Comparison of ENCODE assay signal across 17 cellular contexts in the genomic region with DNA sequence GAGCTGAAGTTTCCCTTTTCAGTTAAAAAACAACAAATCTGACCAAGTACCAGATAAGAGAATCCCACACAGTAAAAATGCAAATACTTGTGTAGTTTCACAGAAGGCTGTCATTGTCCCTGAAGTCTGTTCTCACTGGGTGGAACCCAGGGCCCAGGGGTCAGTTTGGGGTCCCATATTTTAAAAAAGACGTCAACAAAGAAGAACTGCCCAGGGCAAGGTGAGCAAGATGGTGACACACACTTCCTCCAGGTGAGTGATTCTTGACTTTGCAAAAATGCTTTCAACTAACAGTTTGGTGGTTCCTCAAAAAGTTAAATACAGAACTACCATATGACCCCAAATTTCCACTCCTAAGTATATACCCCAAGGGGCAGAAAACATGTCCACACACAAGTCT. TPM values are rescaled to one million over a fixed set of nuclear protein-coding genes. Genes with fewer than 3 reads are reported as not detected.
DNase-seq lines count a peak whose midpoint lies in the region; ATAC-seq, FAIRE-seq and TF ChIP-seq lines count a peak whose summit lies in the region.
"Had no signal": no experiment of that assay in that cellular context is flagged by ENCODE, and none has a peak within 500 bp of the region (broad histone marks: within the 10 kb centered on the region; RNA-seq: fewer than 3 reads in every experiment).

No MANE protein-coding gene starts in this region.

- H3F3A ChIP-seq in PC-3 (ENCODE audit: low read length, unreplicated experiment) = no peaks in the 10 kb centered on the region

- CTCF ChIA-PET in PC-3 (lab: Charles Lee) = no interaction called here

- no peaks in the 10 kb centered on the region for H3K36me3 Mint-ChIP-seq in endothelial cell (ENCODE audit: low read depth, unreplicated experiment)
- H3K36me3 Mint-ChIP-seq in progenitor cell of endocrine pancreas (ENCODE audit: insufficient read depth) = no peaks in the 10 kb centered on the region
- H3K36me3 Mint-ChIP-seq in activated T-cell treated with anti-CD3 and anti-CD28 coated beads, Interleukin-2, amount 50 U/mL, for 72 hours (ENCODE audit: insufficient read depth in 2 of 2) = no peaks in the 10 kb centered on the region
- H3K36me3 Mint-ChIP-seq: IgD-negative memory B cell had no signal

- H3K4me1 ChIP-seq in PC-3 (ENCODE audit: insufficient read depth, low read length) (peaks cover 11% of the 10 kb centered on the region), keratinocyte (ENCODE audit: control insufficient read depth, extremely low read depth, insufficient read depth, low read length) (peaks cover 19% of the 10 kb centered on the region)

- H3K4me3 ChIP-seq in PC-3 (ENCODE audit: low read length) (no peak overlapping the region), keratinocyte (ENCODE audit: control insufficient read depth in 2 of 3, extremely low read depth in 1 of 3, insufficient read depth in 2 of 3, low read depth in 1 of 3, low read length in 3 of 3) (no peak overlapping the region)
- H3K4me3 ChIP-seq: HAP-1 had no signal

- H3K79me2 ChIP-seq in PC-3 (ENCODE audit: low read length) (no peaks in the 10 kb centered on the region), keratinocyte (ENCODE audit: control insufficient read depth, insufficient read depth, low read length) (no peaks in the 10 kb centered on the region)

- DNase-seq in PC-3 (peak; percentile 39), endothelial cell (ENCODE audit: low spot score) (no peak), keratinocyte (ENCODE audit: low read depth, low spot score) (no peak), progenitor cell of endocrine pancreas (ENCODE audit: low spot score, unreplicated experiment) (no peak), medulla oblongata (ENCODE audit: extremely low spot score) (no peak), DMS 273 treated with DMSO at 0.1 percent for 48 hours (lab: John Stamatoyannopoulos, UW) (no peak)
- DNase-seq in activated T-cell treated with anti-CD3 and anti-CD28 coated beads, Interleukin-2, amount 50 U/mL, for 72 hours = no peak
- DNase-seq: ACHN; CD4-positive, alpha-beta memory T cell; DMS79 treated with DMSO at 0.1 percent for 48 hours; GF-D8 had no signal

- no peaks in the 10 kb centered on the region for H3K9me2 ChIP-seq in PC-3 (replicated peaks; ENCODE audit: low read length)

- H3K9me3 Mint-ChIP-seq in endothelial cell (ENCODE audit: unreplicated experiment) (no peaks in the 10 kb centered on the region), progenitor cell of endocrine pancreas (ENCODE audit: low read depth) (no peaks in the 10 kb centered on the region)
- H3K9me3 Mint-ChIP-seq in activated T-cell treated with anti-CD3 and anti-CD28 coated beads, Interleukin-2, amount 50 U/mL, for 72 hours = no peaks in the 10 kb centered on the region
- H3K9me3 Mint-ChIP-seq: IgD-negative memory B cell had no signal

- H3K4me2 ChIP-seq in PC-3 (ENCODE audit: low read length) (no peak overlapping the region), keratinocyte (ENCODE audit: control insufficient read depth, extremely low read depth, insufficient read depth, low read depth, low read length) (peak overlapping the region; percentile 16)

- peak overlapping the region; percentile 24 for H3K27ac Mint-ChIP-seq in endothelial cell (ENCODE audit: unreplicated experiment)
- peak overlapping the region; percentile 45 for H3K27ac Mint-ChIP-seq in progenitor cell of endocrine pancreas
- H3K27ac Mint-ChIP-seq in activated T-cell treated with anti-CD3 and anti-CD28 coated beads, Interleukin-2, amount 50 U/mL, for 72 hours = no peak overlapping the region
- H3K27ac Mint-ChIP-seq: CD4-positive, alpha-beta memory T cell had no signal

- no peak overlapping the region for H2AFZ ChIP-seq in PC-3 (ENCODE audit: low read length)
- no peak overlapping the region for H2AFZ ChIP-seq in keratinocyte (ENCODE audit: control insufficient read depth, low read length)

- H3K4me3 Mint-ChIP-seq in endothelial cell (ENCODE audit: unreplicated experiment) (no peak overlapping the region), progenitor cell of endocrine pancreas (ENCODE audit: low read depth) (no peak overlapping the region)
- H3K4me3 Mint-ChIP-seq in activated T-cell treated with anti-CD3 and anti-CD28 coated beads, Interleukin-2, amount 50 U/mL, for 72 hours = no peak overlapping the region
- H3K4me3 Mint-ChIP-seq: CD4-positive, alpha-beta memory T cell; IgD-negative memory B cell had no signal

- H3K4me1 Mint-ChIP-seq in endothelial cell (ENCODE audit: unreplicated experiment) = peaks cover 13% of the 10 kb centered on the region
- H3K4me1 Mint-ChIP-seq in progenitor cell of endocrine pancreas (ENCODE audit: low read depth) = peaks cover 14% of the 10 kb centered on the region
- peaks cover 25% of the 10 kb centered on the region for H3K4me1 Mint-ChIP-seq in activated T-cell treated with anti-CD3 and anti-CD28 coated beads, Interleukin-2, amount 50 U/mL, for 72 hours (ENCODE audit: low read depth)

- H3K27me3 ChIP-seq in PC-3 (ENCODE audit: low read length) (no peaks in the 10 kb centered on the region), keratinocyte (ENCODE audit: control insufficient read depth, extremely low read depth, insufficient read depth, low read length) (no peaks in the 10 kb centered on the region)

- BruUV-seq in PC-3 (replicated peaks; lab: Mats Ljungman, UMichigan) = no TSS peak

- intact Hi-C loops in PC-3 (cut with micrococcal nuclease) = no loop called here

- H3K27ac ChIP-seq in PC-3 (ENCODE audit: low read length) (no peak overlapping the region), keratinocyte (ENCODE audit: control insufficient read depth, insufficient read depth, low read length) (peak overlapping the region; percentile 31)
- H3K27ac ChIP-seq: C4-2B had no signal

- H3K9me3 ChIP-seq in PC-3 (ENCODE audit: low read length) (no peaks in the 10 kb centered on the region), keratinocyte (ENCODE audit: control insufficient read depth, low read depth, low read length) (no peaks in the 10 kb centered on the region)
- H3K9me3 ChIP-seq: HAP-1 had no signal

- TF ChIP-seq CTCF in PC-3 (conservative IDR thresholded peaks at IDR 0.05; ENCODE audit: low read depth, low read length) (no peak), endothelial cell (IDR thresholded peaks at IDR 0.05; ENCODE audit: unreplicated experiment) (no peak), keratinocyte (optimal IDR thresholded peaks at IDR 0.05 in 1 of 3, IDR thresholded peaks at IDR 0.05 in 1 of 3, conservative IDR thresholded peaks at IDR 0.05 in 1 of 3; ENCODE audit: extremely low read depth in 1 of 3, insufficient read depth in 2 of 3, low read length in 3 of 3) (no peak), progenitor cell of endocrine pancreas (IDR thresholded peaks at IDR 0.05; ENCODE audit: unreplicated experiment) (no peak)

- FAIRE-seq in keratinocyte (lab: Jason Lieb, UNC) = no peak
- FAIRE-seq: A204.1, GM19239, HepG2 had no signal

- no peaks in the 10 kb centered on the region for H3K36me3 ChIP-seq in PC-3 (ENCODE audit: low read depth, low read length)
- H3K36me3 ChIP-seq in keratinocyte (ENCODE audit: control insufficient read depth in 2 of 2, extremely low read depth in 1 of 2, insufficient read depth in 2 of 2, low read length in 2 of 2) = no peaks in the 10 kb centered on the region
- H3K36me3 ChIP-seq: HAP-1 had no signal

- dilution Hi-C loops in keratinocyte (cut with MboI; ENCODE audit: extremely low pct_ligation_motif_present, low sequenced_read_pairs) = no loop called here

- H4K20me1 ChIP-seq in PC-3 (ENCODE audit: low read length) (no peaks in the 10 kb centered on the region), keratinocyte (ENCODE audit: control insufficient read depth, extremely low read depth, insufficient read depth, low read length) (no peaks in the 10 kb centered on the region)

- POLR2A ChIA-PET in PC-3 (lab: Charles Lee; ENCODE audit: unreplicated experiment) = no interaction called here

- no peaks in the 10 kb centered on the region for H3K9me1 ChIP-seq in keratinocyte (ENCODE audit: control insufficient read depth, extremely low read depth, insufficient read depth, low read length)

- ATAC-seq in PC-3 = no peak
- no peak for ATAC-seq in activated T-cell treated with anti-CD3 and anti-CD28 coated beads, Interleukin-2, amount 50 U/mL, for 72 hours (replicated peaks in 1 of 2)
- ATAC-seq: HepG2 had no signal

- no peak overlapping the region for H3K9ac ChIP-seq in PC-3 (ENCODE audit: low read length)
- H3K9ac ChIP-seq in keratinocyte (ENCODE audit: control insufficient read depth, extremely low read depth, insufficient read depth, low read length) = no peak overlapping the region

- H3K27me3 Mint-ChIP-seq in endothelial cell (ENCODE audit: unreplicated experiment) = peaks cover 1% of the 10 kb centered on the region
- H3K27me3 Mint-ChIP-seq in progenitor cell of endocrine pancreas = no peaks in the 10 kb centered on the region
- no peaks in the 10 kb centered on the region for H3K27me3 Mint-ChIP-seq in activated T-cell treated with anti-CD3 and anti-CD28 coated beads, Interleukin-2, amount 50 U/mL, for 72 hours (ENCODE audit: low read depth)
- H3K27me3 Mint-ChIP-seq: CD4-positive, alpha-beta memory T cell; IgD-negative memory B cell had no signal

RNA-seq across cellular contexts. Expression of a gene that starts 36.8 kb away (rescaled TPM):
- 249 and 253 TPM in 2 replicates for total RNA-seq in PC-3 (2014; rRNA removed)
- total RNA-seq in endothelial cell (ENCODE audit: unreplicated experiment) = 266 TPM
- 97.1 to 270 TPM (median 145 TPM) in 3 replicates for polyA plus RNA-seq in keratinocyte
- 68.3 TPM for polyA plus RNA-seq in keratinocyte (2011; ENCODE audit: low read depth)
- polyA plus RNA-seq in keratinocyte (2011; cell fraction: cytosol; rRNA removed) = 51.5 and 52.7 TPM in 2 replicates
- polyA plus RNA-seq in keratinocyte (2011; cell fraction: nucleus; rRNA removed) = 143 and 148 TPM in 2 replicates
- 62.5 and 209 TPM in 2 replicates for polyA plus RNA-seq in keratinocyte (2012; ENCODE audit: low replicate concordance)
- 103 to 122 TPM (median 112 TPM) in 3 replicates for polyA minus RNA-seq in keratinocyte
- 85.0 TPM for polyA minus RNA-seq in keratinocyte (2011; cell fraction: cytosol; rRNA and poly(A)+ RNA removed)
- polyA minus RNA-seq in keratinocyte (2011; cell fraction: nucleus; rRNA and poly(A)+ RNA removed) = 106 and 149 TPM in 2 replicates
- 238 TPM in 2 replicates for total RNA-seq in progenitor cell of endocrine pancreas
- 10 to 100 TPM; 63.1 to 84.8 TPM for total RNA-seq in activated T-cell treated with anti-CD3 and anti-CD28 coated beads, Interleukin-2, amount 50 U/mL, for 72 hours
